ENCODE assay signal across 9 cellular contexts in genomic region chr7:8125680-8126444, GRCh38.
DNase-seq lines count a peak whose midpoint lies in the region; ATAC-seq and TF ChIP-seq lines count a peak whose summit lies in the region.
"Had no signal": no experiment of that assay in that cellular context is flagged by ENCODE, and none has a peak within 500 bp of the region (broad histone marks: within the 10 kb centered on the region; RNA-seq: fewer than 3 reads in every experiment).

No MANE protein-coding gene starts in this region.

- H3K27ac ChIP-seq in heart left ventricle (peak overlapping the region in 1 of 12 donors; percentile 84), left ventricle myocardium inferior (replicated peaks) (no peak overlapping the region), testis (no peak overlapping the region)

- no peak for TF ChIP-seq POLR2A in heart left ventricle (IDR thresholded peaks at IDR 0.05)
- TF ChIP-seq POLR2A in testis (IDR thresholded peaks at IDR 0.05) = no peak

- H3K27me3 ChIP-seq in heart left ventricle (no peaks in the 10 kb centered on the region), left ventricle myocardium inferior (ENCODE audit: low read depth) (no peaks in the 10 kb centered on the region), testis (no peaks in the 10 kb centered on the region)
- H3K27me3 ChIP-seq: breast epithelium had no signal

- peak in 1 of 5 donors; percentile 26 for DNase-seq in heart left ventricle
- DNase-seq in left ventricle myocardium inferior = no peak
- DNase-seq in activated CD4-positive, alpha-beta T cell treated with anti-CD3 and anti-CD28 coated beads, Interleukin-2, amount 50 U/mL, for 1 hour = peak; percentile 74
- DNase-seq in left cardiac atrium = peak; percentile 31
- DNase-seq in stimulated activated CD8-positive, alpha-beta memory T cell treated with anti-CD3 and anti-CD28 coated beads, Interleukin-4, amount 100 ng/mL, for 48 hours = peak; percentile 82
- DNase-seq in testis = no peak
- DNase-seq in NCI-H2227 (lab: John Stamatoyannopoulos, UW; ENCODE audit: unreplicated experiment) = no peak

- intact Hi-C loops in heart left ventricle (cut with DNase I) (no loop called here), left ventricle myocardium inferior (cut with micrococcal nuclease) (no loop called here), left cardiac atrium (cut with DNase I) (no loop called here), testis (cut with DNase I; ENCODE audit: low total_unique reads) (no loop called here)

- 73 to 79% (median 76%) methylated on average over 8 of the region's 8 CpGs for WGBS in heart left ventricle, 4 donors
- WGBS in testis, 2 donors = 84 to 85% methylated on average over 7 to 8 of the region's 8 CpGs

- H3K36me3 ChIP-seq in heart left ventricle (peaks cover 0 to 62% (median 11%) of the 10 kb centered on the region in 9 donors), left ventricle myocardium inferior (peaks cover 43% of the 10 kb centered on the region), testis (ENCODE audit: low read depth, missing control alignments) (no peaks in the 10 kb centered on the region)
- H3K36me3 ChIP-seq: breast epithelium had no signal

- H3K9me3 ChIP-seq in heart left ventricle = no peaks in the 10 kb centered on the region
- H3K9me3 ChIP-seq in left ventricle myocardium inferior (replicated peaks) = no peaks in the 10 kb centered on the region
- H3K9me3 ChIP-seq in testis = no peaks in the 10 kb centered on the region
- H3K9me3 ChIP-seq: breast epithelium had no signal

- H3K4me1 ChIP-seq in heart left ventricle (peaks cover 0 to 30% (median 0%) of the 10 kb centered on the region in 12 donors), left ventricle myocardium inferior (no peaks in the 10 kb centered on the region), testis (no peaks in the 10 kb centered on the region)
- H3K4me1 ChIP-seq: breast epithelium had no signal

- no peak overlapping the region for H3K4me3 ChIP-seq in heart left ventricle
- no peak overlapping the region for H3K4me3 ChIP-seq in left ventricle myocardium inferior
- H3K4me3 ChIP-seq in testis = no peak overlapping the region
- H3K4me3 ChIP-seq: breast epithelium had no signal

- TF ChIP-seq CTCF in heart left ventricle (IDR thresholded peaks at IDR 0.05) (no peak), left ventricle myocardium inferior (IDR thresholded peaks at IDR 0.05; ENCODE audit: borderline replicate concordance) (no peak), testis (IDR thresholded peaks at IDR 0.05) (no peak)

- ATAC-seq in heart left ventricle (peak in 3 of 4 donors; percentile 20 to 56 (median 30)), HG03520 (IDR thresholded peaks at IDR 0.05; ENCODE audit: unreplicated experiment) (peak; percentile 76), left cardiac atrium (peak; percentile 60 to 80)

Comparison
In these comparisons a context has a peak if more than half of its experiments do, and no peak if none do; other contexts are left out.
1. DNase-seq: peak in activated CD4-positive, alpha-beta T cell treated with anti-CD3 and anti-CD28 coated beads, Interleukin-2, amount 50 U/mL, for 1 hour (single experiment), left cardiac atrium (single experiment) and stimulated activated CD8-positive, alpha-beta memory T cell treated with anti-CD3 and anti-CD28 coated beads, Interleukin-4, amount 100 ng/mL, for 48 hours (single experiment); none in left ventricle myocardium inferior (single experiment), testis (single experiment) and NCI-H2227 (single experiment).
2. Peak in every context shown above with its lines, with median percentiles within 50 percentile points of each other: ATAC-seq.